In the genomic region with DNA sequence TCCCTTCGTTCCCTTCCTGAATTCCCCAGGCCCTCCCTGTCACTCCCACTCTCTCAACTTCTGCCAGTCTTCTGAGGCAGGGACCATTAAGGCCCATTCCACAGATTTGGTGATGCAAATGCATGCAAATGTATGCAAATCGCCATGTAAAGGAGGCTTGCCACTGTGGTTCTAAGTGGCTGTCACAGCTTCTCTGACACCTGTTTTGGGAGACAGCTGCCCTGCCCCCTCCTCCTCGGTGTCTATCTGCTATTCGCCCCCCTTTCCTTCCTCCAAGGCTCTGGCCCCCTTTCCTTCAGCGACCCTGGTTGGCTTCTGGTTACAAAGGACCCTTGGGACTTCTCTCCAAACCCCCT, we compare ENCODE assay signal across 8 cellular contexts. TPM values are rescaled to one million over a fixed set of nuclear protein-coding genes. Genes with fewer than 3 reads are reported as not detected.
A peak's percentile ranks its signal among the peaks of the same experiment; 100 is the strongest.
DNase-seq lines count a peak whose midpoint lies in the region; ATAC-seq, FAIRE-seq and TF ChIP-seq lines count a peak whose summit lies in the region.

No MANE protein-coding gene starts in this region.

- no peaks in the 10 kb centered on the region for H3K79me2 ChIP-seq in keratinocyte (ENCODE audit: control insufficient read depth, insufficient read depth, low read length)

- no peak for DNase-seq in left ventricle myocardium inferior
- DNase-seq in left ventricle myocardium superior = no peak
- no peak for DNase-seq in activated naive CD8-positive, alpha-beta T cell treated with anti-CD3 and anti-CD28 coated beads, Interleukin-2, amount 10 ng/mL, durations not matched to agents 7 days and 5 days
- DNase-seq in keratinocyte (ENCODE audit: low read depth, low spot score) = no peak
- DNase-seq in tibial artery = no peak
- DNase-seq in HEK293T (ENCODE audit: extremely low spot score) = no peak
- no peak for DNase-seq in activated effector memory CD4-positive, alpha-beta T cell treated with anti-CD3 and anti-CD28 coated beads, Interleukin-2, amount 50 U/mL, for 16 hours

- H3K27me3 ChIP-seq in left ventricle myocardium inferior (ENCODE audit: low read depth) = no peaks in the 10 kb centered on the region
- H3K27me3 ChIP-seq in keratinocyte (ENCODE audit: control insufficient read depth, extremely low read depth, insufficient read depth, low read length) = peaks cover 3% of the 10 kb centered on the region
- H3K27me3 ChIP-seq in tibial artery = peaks cover 0 to 54% of the 10 kb centered on the region in 2 donors

- no peak overlapping the region for H3K27ac ChIP-seq in left ventricle myocardium inferior (replicated peaks)
- no peak overlapping the region for H3K27ac ChIP-seq in keratinocyte (ENCODE audit: control insufficient read depth, insufficient read depth, low read length)
- H3K27ac ChIP-seq in tibial artery = no peak overlapping the region

- no peak overlapping the region for H3K9ac ChIP-seq in keratinocyte (ENCODE audit: control insufficient read depth, extremely low read depth, insufficient read depth, low read length)

- intact Hi-C loops in left ventricle myocardium inferior (cut with micrococcal nuclease) (loop anchor here (10.0 kb wide), 1 partner anchor 452 kb away; no protein-coding TSS in a partner anchor), left ventricle myocardium superior (cut with micrococcal nuclease) (no loop called here), tibial artery (cut with DNase I; ENCODE audit: low total_unique reads) (loop anchor here (2.0 kb wide), 1 partner anchor 268 kb away; no protein-coding TSS in a partner anchor)

- H3K4me2 ChIP-seq in keratinocyte (ENCODE audit: control insufficient read depth, extremely low read depth, insufficient read depth, low read depth, low read length) = peak overlapping the region; percentile 86

- no peak for TF ChIP-seq CTCF in left ventricle myocardium inferior (IDR thresholded peaks at IDR 0.05; ENCODE audit: borderline replicate concordance)
- TF ChIP-seq CTCF in keratinocyte (optimal IDR thresholded peaks at IDR 0.05 in 1 of 3, IDR thresholded peaks at IDR 0.05 in 1 of 3, conservative IDR thresholded peaks at IDR 0.05 in 1 of 3; ENCODE audit: extremely low read depth in 1 of 3, insufficient read depth in 2 of 3, low read length in 3 of 3) = no peak
- TF ChIP-seq CTCF in tibial artery (IDR thresholded peaks at IDR 0.05) = no peak

- no peaks in the 10 kb centered on the region for H3K9me1 ChIP-seq in keratinocyte (ENCODE audit: control insufficient read depth, extremely low read depth, insufficient read depth, low read length)

- H3K4me1 Mint-ChIP-seq in activated naive CD8-positive, alpha-beta T cell treated with anti-CD3 and anti-CD28 coated beads, Interleukin-2, amount 10 ng/mL, durations not matched to agents 7 days and 5 days = peaks cover 27% of the 10 kb centered on the region

- CTCF ChIA-PET in HEK293T (lab: Yijun Ruan, JAX) = interaction anchor here (0.6 to 3.1 kb wide), 18 partner anchors 8 to 611 kb away, joined by 3 to 33 read pairs (median 5); partner anchors contain the start of genes PCDH1 and RNF14

- H3K36me3 ChIP-seq in left ventricle myocardium inferior (no peaks in the 10 kb centered on the region), keratinocyte (ENCODE audit: control insufficient read depth in 2 of 2, extremely low read depth in 1 of 2, insufficient read depth in 2 of 2, low read length in 2 of 2) (no peaks in the 10 kb centered on the region), tibial artery (no peaks in the 10 kb centered on the region)

- POLR2A ChIA-PET in activated naive CD8-positive, alpha-beta T cell treated with anti-CD3 and anti-CD28 coated beads, Interleukin-2, amount 10 ng/mL, durations not matched to agents 7 days and 5 days (lab: Charles Lee) = interaction anchor here (1.1 to 2.5 kb wide), 6 partner anchors 9 to 268 kb away, joined by 3 to 11 read pairs (median 6); partner anchors contain the start of genes FCHSD1 and PCDH12
- POLR2A ChIA-PET in HEK293T (lab: Yijun Ruan, JAX) = interaction anchor here (1.0 to 1.3 kb wide), 3 partner anchors 9 to 276 kb away, joined by 3 to 5 read pairs (median 4); partner anchors contain the start of genes DELE1 and RNF14

- H3K9me3 Mint-ChIP-seq in activated naive CD8-positive, alpha-beta T cell treated with anti-CD3 and anti-CD28 coated beads, Interleukin-2, amount 10 ng/mL, durations not matched to agents 7 days and 5 days = no peaks in the 10 kb centered on the region

- dilution Hi-C loops in keratinocyte (cut with MboI; ENCODE audit: extremely low pct_ligation_motif_present, low sequenced_read_pairs) = no loop called here

- no peaks in the 10 kb centered on the region for H3K9me3 ChIP-seq in left ventricle myocardium inferior (replicated peaks)
- no peaks in the 10 kb centered on the region for H3K9me3 ChIP-seq in keratinocyte (ENCODE audit: control insufficient read depth, low read depth, low read length)
- no peaks in the 10 kb centered on the region for H3K9me3 ChIP-seq in tibial artery

- no peaks in the 10 kb centered on the region for H4K20me1 ChIP-seq in keratinocyte (ENCODE audit: control insufficient read depth, extremely low read depth, insufficient read depth, low read length)

- H2AFZ ChIP-seq in keratinocyte (ENCODE audit: control insufficient read depth, low read length) = no peak overlapping the region

- FAIRE-seq in keratinocyte (lab: Jason Lieb, UNC) = no peak

- H3K4me3 ChIP-seq in left ventricle myocardium inferior (peak overlapping the region; percentile 53), keratinocyte (ENCODE audit: control insufficient read depth in 2 of 3, extremely low read depth in 1 of 3, insufficient read depth in 2 of 3, low read depth in 1 of 3, low read length in 3 of 3) (peak overlapping the region in 2 of 3 experiments; percentile 21 to 66), tibial artery (peak overlapping the region; percentile 2 to 34)

- no peaks in the 10 kb centered on the region for H3K36me3 Mint-ChIP-seq in activated naive CD8-positive, alpha-beta T cell treated with anti-CD3 and anti-CD28 coated beads, Interleukin-2, amount 10 ng/mL, durations not matched to agents 7 days and 5 days

- H3K27ac Mint-ChIP-seq in activated naive CD8-positive, alpha-beta T cell treated with anti-CD3 and anti-CD28 coated beads, Interleukin-2, amount 10 ng/mL, durations not matched to agents 7 days and 5 days = peak overlapping the region; percentile 77

- no peak for ATAC-seq in left ventricle myocardium superior
- no peak for ATAC-seq in activated naive CD8-positive, alpha-beta T cell treated with anti-CD3 and anti-CD28 coated beads, Interleukin-2, amount 10 ng/mL, durations not matched to agents 7 days and 5 days (ENCODE audit: low read depth)
- ATAC-seq in GM19351 (IDR thresholded peaks at IDR 0.05; ENCODE audit: unreplicated experiment) = no peak

- H3K27me3 Mint-ChIP-seq in activated naive CD8-positive, alpha-beta T cell treated with anti-CD3 and anti-CD28 coated beads, Interleukin-2, amount 10 ng/mL, durations not matched to agents 7 days and 5 days = peaks cover 21% of the 10 kb centered on the region

- H3K4me1 ChIP-seq in left ventricle myocardium inferior = peaks cover 28% of the 10 kb centered on the region
- H3K4me1 ChIP-seq in keratinocyte (ENCODE audit: control insufficient read depth, extremely low read depth, insufficient read depth, low read length) = peaks cover 22% of the 10 kb centered on the region
- peaks cover 0 to 9% (median 7%) of the 10 kb centered on the region in 4 donors for H3K4me1 ChIP-seq in tibial artery

- peak overlapping the region; percentile 86 for H3K4me3 Mint-ChIP-seq in activated naive CD8-positive, alpha-beta T cell treated with anti-CD3 and anti-CD28 coated beads, Interleukin-2, amount 10 ng/mL, durations not matched to agents 7 days and 5 days

RNA-seq across cellular contexts. Expression of gene ARAP3, which starts 10.5 kb away (rescaled TPM):
- total RNA-seq in left ventricle myocardium inferior = 15.2 TPM
- total RNA-seq in left ventricle myocardium superior = 13.2 TPM
- total RNA-seq in activated naive CD8-positive, alpha-beta T cell treated with anti-CD3 and anti-CD28 coated beads, Interleukin-2, amount 10 ng/mL, durations not matched to agents 7 days and 5 days = 10 to 100 TPM; 17.0 to 17.9 TPM
- 1.3 to 2.4 TPM (median 1.3 TPM) in 3 replicates for polyA plus RNA-seq in keratinocyte
- polyA plus RNA-seq in keratinocyte (2011; ENCODE audit: low read depth) = 0.52 TPM
- 1.3 and 1.5 TPM in 2 replicates for polyA plus RNA-seq in keratinocyte (2011; cell fraction: cytosol; rRNA removed)
- polyA plus RNA-seq in keratinocyte (2011; cell fraction: nucleus; rRNA removed) = 5.5 and 6.3 TPM in 2 replicates
- 1.2 and 3.9 TPM in 2 replicates for polyA plus RNA-seq in keratinocyte (2012; ENCODE audit: low replicate concordance)
- polyA minus RNA-seq in keratinocyte = 2.4 to 7.6 TPM (median 2.5 TPM) in 3 replicates
- 4.6 TPM for polyA minus RNA-seq in keratinocyte (2011; cell fraction: cytosol; rRNA and poly(A)+ RNA removed)
- polyA minus RNA-seq in keratinocyte (2011; cell fraction: nucleus; rRNA and poly(A)+ RNA removed) = 2.7 and 3.3 TPM in 2 replicates

RNA-seq across cellular contexts. Expression of gene FCHSD1, which starts 41.3 kb away (rescaled TPM):
- total RNA-seq in left ventricle myocardium inferior (4.7 TPM), left ventricle myocardium superior (3.7 TPM)
- 10 to 100 TPM; 98.3 to 99.1 TPM for total RNA-seq in activated naive CD8-positive, alpha-beta T cell treated with anti-CD3 and anti-CD28 coated beads, Interleukin-2, amount 10 ng/mL, durations not matched to agents 7 days and 5 days
- 9.7 to 17.1 TPM (median 13.5 TPM) in 3 replicates for polyA plus RNA-seq in keratinocyte
- 44.0 TPM for polyA plus RNA-seq in keratinocyte (2011; ENCODE audit: low read depth)
- 3.7 and 6.5 TPM in 2 replicates for polyA plus RNA-seq in keratinocyte (2011; cell fraction: cytosol; rRNA removed)
- polyA plus RNA-seq in keratinocyte (2011; cell fraction: nucleus; rRNA removed) = 66.6 and 68.3 TPM in 2 replicates
- 8.1 and 44.0 TPM in 2 replicates for polyA plus RNA-seq in keratinocyte (2012; ENCODE audit: low replicate concordance)
- polyA minus RNA-seq in keratinocyte = 8.9 to 10.0 TPM (median 9.6 TPM) in 3 replicates
- 8.6 TPM for polyA minus RNA-seq in keratinocyte (2011; cell fraction: cytosol; rRNA and poly(A)+ RNA removed)
- polyA minus RNA-seq in keratinocyte (2011; cell fraction: nucleus; rRNA and poly(A)+ RNA removed) = 14.1 and 23.7 TPM in 2 replicates

RNA-seq across cellular contexts. Expression of gene RELL2, which starts 55.7 kb away (rescaled TPM):
- total RNA-seq in left ventricle myocardium inferior (1.0 TPM), left ventricle myocardium superior (0.55 TPM)
- 10 to 100 TPM; 31.4 to 31.6 TPM for total RNA-seq in activated naive CD8-positive, alpha-beta T cell treated with anti-CD3 and anti-CD28 coated beads, Interleukin-2, amount 10 ng/mL, durations not matched to agents 7 days and 5 days
- 8.9 to 11.1 TPM (median 10.2 TPM) in 3 replicates for polyA plus RNA-seq in keratinocyte
- polyA plus RNA-seq in keratinocyte (2011; ENCODE audit: low read depth) = 3.4 TPM
- polyA plus RNA-seq in keratinocyte (2011; cell fraction: cytosol; rRNA removed) = 5.1 and 8.9 TPM in 2 replicates
- 19.4 and 22.7 TPM in 2 replicates for polyA plus RNA-seq in keratinocyte (2011; cell fraction: nucleus; rRNA removed)
- polyA plus RNA-seq in keratinocyte (2012; ENCODE audit: low replicate concordance) = 4.5 and 8.1 TPM in 2 replicates
- polyA minus RNA-seq in keratinocyte = 4.7 to 16.0 TPM (median 5.3 TPM) in 3 replicates
- polyA minus RNA-seq in keratinocyte (2011; cell fraction: cytosol; rRNA and poly(A)+ RNA removed) = 9.2 TPM
- polyA minus RNA-seq in keratinocyte (2011; cell fraction: nucleus; rRNA and poly(A)+ RNA removed) = 7.0 and 7.4 TPM in 2 replicates

RNA-seq across cellular contexts. Expression of gene HDAC3, which starts 55.9 kb away (rescaled TPM):
- total RNA-seq in left ventricle myocardium inferior (27.4 TPM), left ventricle myocardium superior (28.9 TPM)
- 10 to 100 TPM; 85.8 to 89.6 TPM for total RNA-seq in activated naive CD8-positive, alpha-beta T cell treated with anti-CD3 and anti-CD28 coated beads, Interleukin-2, amount 10 ng/mL, durations not matched to agents 7 days and 5 days
- 93.6 to 97.4 TPM (median 96.0 TPM) in 3 replicates for polyA plus RNA-seq in keratinocyte
- 55.2 TPM for polyA plus RNA-seq in keratinocyte (2011; ENCODE audit: low read depth)
- 86.5 and 89.9 TPM in 2 replicates for polyA plus RNA-seq in keratinocyte (2011; cell fraction: cytosol; rRNA removed)
- polyA plus RNA-seq in keratinocyte (2011; cell fraction: nucleus; rRNA removed) = 136 and 143 TPM in 2 replicates
- polyA plus RNA-seq in keratinocyte (2012; ENCODE audit: low replicate concordance) = 54.2 and 57.6 TPM in 2 replicates
- polyA minus RNA-seq in keratinocyte = 86.2 to 94.1 TPM (median 89.9 TPM) in 3 replicates
- 50.8 TPM for polyA minus RNA-seq in keratinocyte (2011; cell fraction: cytosol; rRNA and poly(A)+ RNA removed)
- 24.4 and 41.6 TPM in 2 replicates for polyA minus RNA-seq in keratinocyte (2011; cell fraction: nucleus; rRNA and poly(A)+ RNA removed)

Comparison
In these comparisons a context has a peak if more than half of its experiments do, and no peak if none do; other contexts are left out.
1. RNA of gene FCHSD1, which starts 41.3 kb away (total RNA-seq): 98.3 to 99.1 TPM in activated naive CD8-positive, alpha-beta T cell treated with anti-CD3 and anti-CD28 coated beads, Interleukin-2, amount 10 ng/mL, durations not matched to agents 7 days and 5 days; 4.7 TPM in left ventricle myocardium inferior (single experiment) and 3.7 TPM in left ventricle myocardium superior (single experiment); every median in the first group is over 10 times any median in the second.
2. RNA of gene RELL2, which starts 55.7 kb away (total RNA-seq): 31.4 to 31.6 TPM in activated naive CD8-positive, alpha-beta T cell treated with anti-CD3 and anti-CD28 coated beads, Interleukin-2, amount 10 ng/mL, durations not matched to agents 7 days and 5 days; 1.0 TPM in left ventricle myocardium inferior (single experiment) and 0.55 TPM in left ventricle myocardium superior (single experiment); every median in the first group is over 10 times any median in the second.
3. Peak in every context shown above with its lines, with median percentiles within 50 percentile points of each other: H3K4me3 ChIP-seq.